ENCODE assay signal across 1 cellular context in the genomic region with DNA sequence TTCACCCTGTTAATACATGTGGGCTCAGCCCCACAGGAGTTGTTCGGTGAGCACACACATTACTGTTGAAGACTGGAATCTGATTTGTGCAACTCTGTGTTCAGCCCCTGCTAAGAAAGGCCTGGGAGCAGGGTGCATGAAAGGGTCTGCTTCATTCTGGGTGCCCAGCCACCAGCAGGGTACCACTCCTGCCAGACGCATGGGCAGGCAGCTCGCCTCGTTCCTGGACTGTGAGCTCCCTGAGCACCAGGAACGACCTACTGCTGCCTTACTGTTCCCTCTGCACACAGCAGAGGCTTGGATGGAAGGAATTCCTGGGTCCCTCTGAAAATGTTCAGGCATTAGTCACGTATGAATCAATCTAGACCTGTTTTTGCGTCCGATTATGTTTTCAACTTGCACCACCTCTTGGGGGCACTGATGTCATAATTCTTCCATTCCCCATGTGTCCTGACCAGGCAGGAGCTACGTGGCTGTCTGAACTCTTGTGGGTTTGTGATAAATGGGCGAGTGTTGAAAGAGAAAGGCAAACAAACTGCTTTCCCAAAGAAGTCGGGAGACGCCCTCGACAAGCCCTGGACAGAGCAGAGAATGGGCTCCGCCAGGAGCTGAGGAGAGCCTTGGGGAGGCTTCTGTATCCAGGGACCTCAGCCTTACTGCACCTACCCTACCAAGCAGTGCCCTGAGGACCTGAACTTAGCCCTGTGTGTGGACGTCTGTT.
TF ChIP-seq lines count a peak whose summit lies in the region.

No MANE protein-coding gene starts in this region.

TF ChIP-seq in liver, 16 proteins besides CTCF, POLR2A, EP300 and RAD21 (continued from another document):
- TF ChIP-seq, protein P1, sequence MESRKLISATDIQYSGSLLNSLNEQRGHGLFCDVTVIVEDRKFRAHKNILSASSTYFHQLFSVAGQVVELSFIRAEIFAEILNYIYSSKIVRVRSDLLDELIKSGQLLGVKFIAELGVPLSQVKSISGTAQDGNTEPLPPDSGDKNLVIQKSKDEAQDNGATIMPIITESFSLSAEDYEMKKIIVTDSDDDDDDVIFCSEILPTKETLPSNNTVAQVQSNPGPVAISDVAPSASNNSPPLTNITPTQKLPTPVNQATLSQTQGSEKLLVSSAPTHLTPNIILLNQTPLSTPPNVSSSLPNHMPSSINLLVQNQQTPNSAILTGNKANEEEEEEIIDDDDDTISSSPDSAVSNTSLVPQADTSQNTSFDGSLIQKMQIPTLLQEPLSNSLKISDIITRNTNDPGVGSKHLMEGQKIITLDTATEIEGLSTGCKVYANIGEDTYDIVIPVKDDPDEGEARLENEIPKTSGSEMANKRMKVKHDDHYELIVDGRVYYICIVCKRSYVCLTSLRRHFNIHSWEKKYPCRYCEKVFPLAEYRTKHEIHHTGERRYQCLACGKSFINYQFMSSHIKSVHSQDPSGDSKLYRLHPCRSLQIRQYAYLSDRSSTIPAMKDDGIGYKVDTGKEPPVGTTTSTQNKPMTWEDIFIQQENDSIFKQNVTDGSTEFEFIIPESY (IDR thresholded peaks at IDR 0.05), result no peak
- TF ChIP-seq TAF1 (conservative IDR thresholded peaks at IDR 0.05) (no peak), NR2F2 (IDR thresholded peaks at IDR 0.05) (no peak), HNF4A (conservative IDR thresholded peaks at IDR 0.05) (peak; percentile 73 to 82), JUND (IDR thresholded peaks at IDR 0.05) (peak; percentile 84 to 88)
